1 cellular context compared by ENCODE assay signal in the genomic region with DNA sequence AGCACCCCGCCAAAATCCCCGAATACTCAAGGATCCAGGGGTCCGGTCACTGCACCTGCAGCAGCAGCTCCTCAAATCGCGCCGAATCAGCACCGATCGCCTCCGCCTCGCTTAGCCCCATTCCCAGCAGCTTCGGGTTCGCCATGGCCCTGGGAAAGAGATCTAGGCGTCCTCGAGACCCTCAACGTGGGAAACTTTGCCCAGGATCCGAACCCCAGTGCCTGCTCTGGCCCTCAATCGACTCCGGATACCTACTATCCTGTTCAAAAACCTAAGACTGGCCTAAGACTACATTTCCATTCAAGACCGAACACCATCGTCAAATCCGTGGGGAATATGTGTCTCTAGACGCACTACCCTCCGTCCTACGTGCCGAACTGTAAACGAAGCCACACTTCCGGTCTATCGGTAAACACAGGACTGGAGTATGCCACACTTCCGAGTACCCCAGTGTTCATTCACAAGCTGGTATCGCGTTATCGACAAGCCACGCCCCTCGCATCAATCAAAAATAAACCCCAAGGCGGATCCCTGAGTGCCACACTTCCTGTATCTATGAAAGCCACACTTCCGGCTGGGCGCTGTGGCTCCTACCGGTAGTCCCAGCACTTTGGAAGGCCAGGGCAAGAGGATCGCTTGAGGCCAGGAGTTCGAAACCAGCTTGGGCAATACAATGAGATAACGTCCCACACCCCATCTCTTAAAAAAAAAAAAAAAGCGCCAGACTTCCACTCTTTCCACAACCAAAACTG.
TF ChIP-seq lines count a peak whose summit lies in the region.

Gene PIH1D1 (minus strand): TSS at position 385 of the 752 bp plus-strand sequence. CDS start 240 bp downstream, at position 145.

TF ChIP-seq in K562, 482 proteins besides CTCF, POLR2A, EP300 and RAD21 (continued from another document and continues in another):
- TF ChIP-seq, protein P1, sequence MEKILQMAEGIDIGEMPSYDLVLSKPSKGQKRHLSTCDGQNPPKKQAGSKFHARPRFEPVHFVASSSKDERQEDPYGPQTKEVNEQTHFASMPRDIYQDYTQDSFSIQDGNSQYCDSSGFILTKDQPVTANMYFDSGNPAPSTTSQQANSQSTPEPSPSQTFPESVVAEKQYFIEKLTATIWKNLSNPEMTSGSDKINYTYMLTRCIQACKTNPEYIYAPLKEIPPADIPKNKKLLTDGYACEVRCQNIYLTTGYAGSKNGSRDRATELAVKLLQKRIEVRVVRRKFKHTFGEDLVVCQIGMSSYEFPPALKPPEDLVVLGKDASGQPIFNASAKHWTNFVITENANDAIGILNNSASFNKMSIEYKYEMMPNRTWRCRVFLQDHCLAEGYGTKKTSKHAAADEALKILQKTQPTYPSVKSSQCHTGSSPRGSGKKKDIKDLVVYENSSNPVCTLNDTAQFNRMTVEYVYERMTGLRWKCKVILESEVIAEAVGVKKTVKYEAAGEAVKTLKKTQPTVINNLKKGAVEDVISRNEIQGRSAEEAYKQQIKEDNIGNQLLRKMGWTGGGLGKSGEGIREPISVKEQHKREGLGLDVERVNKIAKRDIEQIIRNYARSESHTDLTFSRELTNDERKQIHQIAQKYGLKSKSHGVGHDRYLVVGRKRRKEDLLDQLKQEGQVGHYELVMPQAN (IDR thresholded peaks at IDR 0.05; ENCODE audit: borderline replicate concordance) = peak; percentile 63
- no peak for TF ChIP-seq ZNF197 (CRISPR knock-in tag; IDR thresholded peaks at IDR 0.05; ENCODE audit: low read depth)
- TF ChIP-seq RBM15 (IDR thresholded peaks at IDR 0.05; ENCODE audit: insufficient read depth, low read length) = no peak
- no peak for TF ChIP-seq ZNF444 (CRISPR knock-in tag; IDR thresholded peaks at IDR 0.05)
- no peak for TF ChIP-seq SRSF7 (optimal IDR thresholded peaks at IDR 0.05; ENCODE audit: low read depth, low read length)
- TF ChIP-seq ELF4 (CRISPR knock-in tag; IDR thresholded peaks at IDR 0.05) = no peak
- TF ChIP-seq NR2C2 (CRISPR knock-in tag; IDR thresholded peaks at IDR 0.05) = 0 out of 2 replicates have a peak, but pooled peaks have one; percentile 16
- TF ChIP-seq NR2C2 (tag; IDR thresholded peaks at IDR 0.05) = no peak; the same call in 1 of the 2 replicates
- TF ChIP-seq ZNF407 (IDR thresholded peaks at IDR 0.05; ENCODE audit: low read depth) = no peak
- no peak for TF ChIP-seq ZKSCAN3 (CRISPR knock-in tag; IDR thresholded peaks at IDR 0.05)
- 0 out of 4 replicates have a peak, but pooled peaks of 1 of the 2 experiments have one; percentile 7 for TF ChIP-seq ZNF639 (CRISPR knock-in tag; conservative IDR thresholded peaks at IDR 0.05 in 1 of 2, IDR thresholded peaks at IDR 0.05 in 1 of 2)
- peak in 1 of 2 experiments; percentile 61 for TF ChIP-seq AFF1 (IDR thresholded peaks at IDR 0.05; ENCODE audit: low read depth in 1 of 2, partially characterized antibody in 2 of 2)
- no peak for TF ChIP-seq ETV6 (IDR thresholded peaks at IDR 0.05; ENCODE audit: borderline replicate concordance in 1 of 2, low read depth in 2 of 2, low read length in 1 of 2)
- TF ChIP-seq ETV6 (CRISPR knock-in tag; IDR thresholded peaks at IDR 0.05; ENCODE audit: borderline replicate concordance) = no peak
- TF ChIP-seq DNMT1 (IDR thresholded peaks at IDR 0.05) = no peak; the same call in 1 of the 2 replicates
- no peak for TF ChIP-seq BRF1 (IDR thresholded peaks at IDR 0.05; ENCODE audit: borderline replicate concordance, extremely low read depth, insufficient read length)
- TF ChIP-seq LEF1 (IDR thresholded peaks at IDR 0.05) = no peak
- no peak for TF ChIP-seq RBM22 (IDR thresholded peaks at IDR 0.05; ENCODE audit: low read depth, low read length, poor library complexity, severe bottlenecking)
- 0 out of 2 replicates have a peak, but pooled peaks have one; percentile 62 for TF ChIP-seq PML (IDR thresholded peaks at IDR 0.05; ENCODE audit: low read length)
- TF ChIP-seq, protein P2, sequence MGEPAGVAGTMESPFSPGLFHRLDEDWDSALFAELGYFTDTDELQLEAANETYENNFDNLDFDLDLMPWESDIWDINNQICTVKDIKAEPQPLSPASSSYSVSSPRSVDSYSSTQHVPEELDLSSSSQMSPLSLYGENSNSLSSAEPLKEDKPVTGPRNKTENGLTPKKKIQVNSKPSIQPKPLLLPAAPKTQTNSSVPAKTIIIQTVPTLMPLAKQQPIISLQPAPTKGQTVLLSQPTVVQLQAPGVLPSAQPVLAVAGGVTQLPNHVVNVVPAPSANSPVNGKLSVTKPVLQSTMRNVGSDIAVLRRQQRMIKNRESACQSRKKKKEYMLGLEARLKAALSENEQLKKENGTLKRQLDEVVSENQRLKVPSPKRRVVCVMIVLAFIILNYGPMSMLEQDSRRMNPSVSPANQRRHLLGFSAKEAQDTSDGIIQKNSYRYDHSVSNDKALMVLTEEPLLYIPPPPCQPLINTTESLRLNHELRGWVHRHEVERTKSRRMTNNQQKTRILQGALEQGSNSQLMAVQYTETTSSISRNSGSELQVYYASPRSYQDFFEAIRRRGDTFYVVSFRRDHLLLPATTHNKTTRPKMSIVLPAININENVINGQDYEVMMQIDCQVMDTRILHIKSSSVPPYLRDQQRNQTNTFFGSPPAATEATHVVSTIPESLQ (CRISPR knock-in tag; IDR thresholded peaks at IDR 0.05) = no peak
- TF ChIP-seq, protein P3, sequence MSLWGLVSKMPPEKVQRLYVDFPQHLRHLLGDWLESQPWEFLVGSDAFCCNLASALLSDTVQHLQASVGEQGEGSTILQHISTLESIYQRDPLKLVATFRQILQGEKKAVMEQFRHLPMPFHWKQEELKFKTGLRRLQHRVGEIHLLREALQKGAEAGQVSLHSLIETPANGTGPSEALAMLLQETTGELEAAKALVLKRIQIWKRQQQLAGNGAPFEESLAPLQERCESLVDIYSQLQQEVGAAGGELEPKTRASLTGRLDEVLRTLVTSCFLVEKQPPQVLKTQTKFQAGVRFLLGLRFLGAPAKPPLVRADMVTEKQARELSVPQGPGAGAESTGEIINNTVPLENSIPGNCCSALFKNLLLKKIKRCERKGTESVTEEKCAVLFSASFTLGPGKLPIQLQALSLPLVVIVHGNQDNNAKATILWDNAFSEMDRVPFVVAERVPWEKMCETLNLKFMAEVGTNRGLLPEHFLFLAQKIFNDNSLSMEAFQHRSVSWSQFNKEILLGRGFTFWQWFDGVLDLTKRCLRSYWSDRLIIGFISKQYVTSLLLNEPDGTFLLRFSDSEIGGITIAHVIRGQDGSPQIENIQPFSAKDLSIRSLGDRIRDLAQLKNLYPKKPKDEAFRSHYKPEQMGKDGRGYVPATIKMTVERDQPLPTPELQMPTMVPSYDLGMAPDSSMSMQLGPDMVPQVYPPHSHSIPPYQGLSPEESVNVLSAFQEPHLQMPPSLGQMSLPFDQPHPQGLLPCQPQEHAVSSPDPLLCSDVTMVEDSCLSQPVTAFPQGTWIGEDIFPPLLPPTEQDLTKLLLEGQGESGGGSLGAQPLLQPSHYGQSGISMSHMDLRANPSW (CRISPR knock-in tag; IDR thresholded peaks at IDR 0.05) = no peak
